In genomic region chr10:110505130-110505815, GRCh38 we compare ENCODE assay signal across 14 cellular contexts. TPM values are rescaled to one million over a fixed set of nuclear protein-coding genes. Genes with fewer than 3 reads are reported as not detected.
DNase-seq lines count a peak whose midpoint lies in the region; ATAC-seq and TF ChIP-seq lines count a peak whose summit lies in the region.
"Had no signal": no experiment of that assay in that cellular context is flagged by ENCODE, and none has a peak within 500 bp of the region (broad histone marks: within the 10 kb centered on the region; RNA-seq: fewer than 3 reads in every experiment).

No MANE protein-coding gene starts in this region.

- no peak for DNase-seq in CD4-positive, alpha-beta T cell
- DNase-seq in HFFc6 (no peak), dermis blood vessel endothelial cell (peak; percentile 84), NCI-H1694 treated with DMSO at 0.1 percent for 48 hours (lab: John Stamatoyannopoulos, UW) (no peak), amygdala (lab: John Stamatoyannopoulos, UW) (no peak), DMS79 treated with DMSO at 0.1 percent for 48 hours (lab: John Stamatoyannopoulos, UW) (no peak)
- DNase-seq: activated CD8-positive, alpha-beta memory T cell treated with anti-CD3 and anti-CD28 coated beads, Interleukin-2, amount 50 U/mL, for 4 hours; central memory CD4-positive, alpha-beta T cell; left colon; NCI-H146; NK-92 treated with Interleukin-12 subunit alpha and Interleukin-12 subunit beta, amount 100 ng/mL, for 24 hours; SW 1271 had no signal

- no peak overlapping the region for H3K9ac ChIP-seq in rectal smooth muscle tissue (ENCODE audit: low read length)

- H3K27me3 Mint-ChIP-seq in CD4-positive, alpha-beta T cell, result no peaks in the 10 kb centered on the region
- peaks cover 39% of the 10 kb centered on the region for H3K27me3 Mint-ChIP-seq in HFFc6 (ENCODE audit: insufficient read depth)

- H3K36me3 Mint-ChIP-seq in CD4-positive, alpha-beta T cell (ENCODE audit: low read depth), result peaks cover 32% of the 10 kb centered on the region
- H3K36me3 Mint-ChIP-seq in HFFc6 (ENCODE audit: low read depth), result peaks cover 76% of the 10 kb centered on the region

- no peaks in the 10 kb centered on the region for H3K27me3 ChIP-seq in CD4-positive, alpha-beta T cell (ENCODE audit: control insufficient read depth, insufficient read depth, low read length)
- no peaks in the 10 kb centered on the region for H3K27me3 ChIP-seq in rectal smooth muscle tissue (ENCODE audit: control insufficient read depth, insufficient read depth, low read length)
- H3K27me3 ChIP-seq: foreskin keratinocyte had no signal

- no peaks in the 10 kb centered on the region for H3K9me3 ChIP-seq in CD4-positive, alpha-beta T cell (ENCODE audit: control insufficient read depth, low read length)

- POLR2A ChIA-PET in CD4-positive, alpha-beta T cell (lab: Charles Lee), result no interaction called here

- ATAC-seq in CD4-positive, alpha-beta T cell (ENCODE audit: poor library complexity), result no peak
- ATAC-seq: foreskin keratinocyte had no signal

- H3K36me3 ChIP-seq in rectal smooth muscle tissue (ENCODE audit: control insufficient read depth, insufficient read depth, low read length), result peaks cover 2% of the 10 kb centered on the region

- peaks cover 57% of the 10 kb centered on the region for H3K4me1 Mint-ChIP-seq in CD4-positive, alpha-beta T cell (ENCODE audit: low read depth)
- peaks cover 97% of the 10 kb centered on the region for H3K4me1 Mint-ChIP-seq in HFFc6 (ENCODE audit: low read depth)

- H3K4me3 ChIP-seq in rectal smooth muscle tissue (ENCODE audit: low read length), result no peak overlapping the region

- TF ChIP-seq CTCF in CD4-positive, alpha-beta T cell (IDR thresholded peaks at IDR 0.05), result no peak
- 0 out of 2 replicates have a peak, but pooled peaks have one; percentile 8 for TF ChIP-seq CTCF in HFFc6 (IDR thresholded peaks at IDR 0.05)

- H3K27ac ChIP-seq in CD4-positive, alpha-beta T cell (ENCODE audit: low read depth, low read length), result no peak overlapping the region
- peak overlapping the region; percentile 70 for H3K27ac ChIP-seq in rectal smooth muscle tissue (ENCODE audit: low read depth, low read length)

- CTCF ChIA-PET in CD4-positive, alpha-beta T cell (lab: Charles Lee), result interaction anchor here (2.0 to 2.6 kb wide), 2 partner anchors 199 kb away, joined by 5 to 8 read pairs; no protein-coding TSS in a partner anchor

- H3K4me3 Mint-ChIP-seq in CD4-positive, alpha-beta T cell, result peak overlapping the region; percentile 36
- peak overlapping the region; percentile 100 for H3K4me3 Mint-ChIP-seq in HFFc6

- peaks cover 51% of the 10 kb centered on the region for H3K4me1 ChIP-seq in rectal smooth muscle tissue (ENCODE audit: control insufficient read depth, insufficient read depth, low read length)

- H3K27ac Mint-ChIP-seq in CD4-positive, alpha-beta T cell, result peak overlapping the region; percentile 79
- H3K27ac Mint-ChIP-seq in HFFc6, result peak overlapping the region; percentile 95

- no peaks in the 10 kb centered on the region for H3K9me3 Mint-ChIP-seq in CD4-positive, alpha-beta T cell
- no peaks in the 10 kb centered on the region for H3K9me3 Mint-ChIP-seq in HFFc6

- intact Hi-C loops in CD4-positive, alpha-beta T cell (cut with DNase I, micrococcal nuclease), result no loop called here

RNA-seq across cellular contexts. Expression of gene DUSP5, which starts 7.6 kb away (rescaled TPM):
- 10 to 100 TPM; 64.3 to 66.2 TPM for total RNA-seq in CD4-positive, alpha-beta T cell
- 10 to 100 TPM; 31.9 to 58.2 (median 35.0) TPM for total RNA-seq in HFFc6 (2021; fragmentation: NEBNext Ultra II Directional; extraction: Animal tissue kit (Norgen Biotek cat#: 25700))
- total RNA-seq in dermis blood vessel endothelial cell, result 20.9 and 31.3 TPM in 2 replicates
